ENCODE assay signal across 9 cellular contexts in the genomic region with DNA sequence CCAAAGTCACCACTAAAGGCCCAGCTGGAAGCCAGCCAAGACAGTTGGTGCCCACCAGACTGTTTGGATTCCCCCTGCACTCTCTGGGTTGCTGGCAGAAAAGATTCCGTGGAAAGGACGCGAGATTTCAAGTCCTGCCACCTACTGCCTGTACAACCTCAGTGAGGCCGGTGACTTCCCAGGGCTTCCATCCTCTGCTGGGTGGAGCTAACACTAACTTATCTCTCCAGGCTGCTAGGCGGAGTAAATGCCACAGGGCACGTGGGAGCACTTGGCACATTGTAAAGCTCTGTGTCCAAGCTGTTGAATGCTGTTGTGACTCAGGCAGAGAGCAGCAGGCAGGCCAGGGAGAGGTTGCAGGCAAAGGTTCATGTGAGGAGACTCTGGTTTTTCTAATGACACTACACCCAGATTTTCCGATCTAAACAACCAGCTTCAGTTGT. TPM values are rescaled to one million over a fixed set of nuclear protein-coding genes. Genes with fewer than 3 reads are reported as not detected.
DNase-seq lines count a peak whose midpoint lies in the region; ATAC-seq lines count a peak whose summit lies in the region.
"Had no signal": no experiment of that assay in that cellular context is flagged by ENCODE, and none has a peak within 500 bp of the region (broad histone marks: within the 10 kb centered on the region; RNA-seq: fewer than 3 reads in every experiment).

No MANE protein-coding gene starts in this region.

- DNase-seq in NCI-H345 (lab: John Stamatoyannopoulos, UW) (peak; percentile 65), NCI-H345 treated with DMSO at 0.1 percent for 48 hours (lab: John Stamatoyannopoulos, UW; ENCODE audit: unreplicated experiment) (no peak), T1000 (lab: John Stamatoyannopoulos, UW) (peak; percentile 70), glomerular visceral epithelial cell (ENCODE audit: extremely low spot score) (peak; percentile 77), sciatic nerve (ENCODE audit: low spot score) (peak; percentile 85), NCI-H187 treated with DMSO at 0.1 percent for 48 hours (lab: John Stamatoyannopoulos, UW) (no peak)
- DNase-seq in stimulated activated CD4-positive, alpha-beta T cell treated with anti-CD3 and anti-CD28 coated beads, Interleukin-12 subunit alpha, Interleukin-12 subunit beta, amount 100 ng/mL, for 4 hours, result no peak
- DNase-seq: DND-41 had no signal

- ATAC-seq in sciatic nerve (peak; percentile 83), GM19351 (IDR thresholded peaks at IDR 0.05; ENCODE audit: unreplicated experiment) (no peak)

- intact Hi-C loops in sciatic nerve (cut with DNase I), result no loop called here

RNA-seq across cellular contexts. Expression of a gene that starts 50.9 kb away (rescaled TPM):
- 29.4 TPM for total RNA-seq in sciatic nerve

Comparison
In these comparisons a context has a peak if more than half of its experiments do, and no peak if none do; other contexts are left out.
1. DNase-seq: peak in NCI-H345 (single experiment), T1000 (single experiment), glomerular visceral epithelial cell (single experiment) and sciatic nerve (single experiment); none in NCI-H345 treated with DMSO at 0.1 percent for 48 hours (single experiment), NCI-H187 treated with DMSO at 0.1 percent for 48 hours (single experiment) and stimulated activated CD4-positive, alpha-beta T cell treated with anti-CD3 and anti-CD28 coated beads, Interleukin-12 subunit alpha, Interleukin-12 subunit beta, amount 100 ng/mL, for 4 hours (single experiment).